Comparison of ENCODE assay signal across 9 cellular contexts in genomic region chr13:34943675-34944634, GRCh38. TPM values are rescaled to one million over a fixed set of nuclear protein-coding genes. Genes with fewer than 3 reads are reported as not detected.
DNase-seq lines count a peak whose midpoint lies in the region.
"Had no signal": no experiment of that assay in that cellular context is flagged by ENCODE, and none has a peak within 500 bp of the region (broad histone marks: within the 10 kb centered on the region; RNA-seq: fewer than 3 reads in every experiment).

No MANE protein-coding gene starts in this region.

- H3K4me1 ChIP-seq in iPS DF 6.9 (ENCODE audit: control insufficient read depth, insufficient read depth, low read length), result peaks cover 5% of the 10 kb centered on the region; the same call in 1 of the 2 replicates

- H3K27me3 ChIP-seq in iPS DF 6.9 (ENCODE audit: control insufficient read depth, insufficient read depth, low read length), result no peaks in the 10 kb centered on the region; the same call in 1 of the 2 replicates

- H3K27ac ChIP-seq in iPS DF 6.9 (ENCODE audit: low read length), result no peak overlapping the region

- H3K27me3 Mint-ChIP-seq in activated CD4-positive, alpha-beta T cell treated with anti-CD3 and anti-CD28 coated beads, Interleukin-2, amount 10 ng/mL, durations not matched to agents 7 days and 5 days, result peaks cover 48% of the 10 kb centered on the region

- no CpG with 5 or more reads among the region's 7 CpGs for WGBS in iPS DF 6.9 (ENCODE audit: insufficient coverage, insufficient read length)

- H3K4me1 Mint-ChIP-seq in activated CD4-positive, alpha-beta T cell treated with anti-CD3 and anti-CD28 coated beads, Interleukin-2, amount 10 ng/mL, durations not matched to agents 7 days and 5 days, result peaks cover 23% of the 10 kb centered on the region

- H3K4me3 ChIP-seq in iPS DF 6.9 (ENCODE audit: low read length), result peak overlapping the region; percentile 95; the same call in 1 of the 2 replicates

- H3K9me3 Mint-ChIP-seq in activated CD4-positive, alpha-beta T cell treated with anti-CD3 and anti-CD28 coated beads, Interleukin-2, amount 10 ng/mL, durations not matched to agents 7 days and 5 days, result no peaks in the 10 kb centered on the region

- H3K36me3 ChIP-seq in iPS DF 6.9 (ENCODE audit: control insufficient read depth, insufficient read depth, low read length), result no peaks in the 10 kb centered on the region

- no peak for DNase-seq in activated CD4-positive, alpha-beta T cell treated with anti-CD3 and anti-CD28 coated beads, Interleukin-2, amount 10 ng/mL, durations not matched to agents 7 days and 5 days
- no peak for DNase-seq in activated CD4-positive, alpha-beta T cell treated with anti-CD3 and anti-CD28 coated beads for 1 hour
- DNase-seq in SHP77 treated with DMSO at 0.1 percent for 48 hours (lab: John Stamatoyannopoulos, UW) (peak; percentile 46), iPS DF 6.9 (ENCODE audit: low read depth, low spot score) (no peak), superior temporal gyrus (ENCODE audit: extremely low spot score) (peak; percentile 64), SKM-1 treated with dmso at 0.1 percent for 144 hours (lab: John Stamatoyannopoulos, UW; ENCODE audit: unreplicated experiment) (no peak), GM03348 (ENCODE audit: low spot score) (no peak), HuH-7.5 (ENCODE audit: low spot score) (no peak)
- DNase-seq: SIG-M5 had no signal

- H3K27ac Mint-ChIP-seq in activated CD4-positive, alpha-beta T cell treated with anti-CD3 and anti-CD28 coated beads, Interleukin-2, amount 10 ng/mL, durations not matched to agents 7 days and 5 days, result no peak overlapping the region

- POLR2A ChIA-PET in activated CD4-positive, alpha-beta T cell treated with anti-CD3 and anti-CD28 coated beads, Interleukin-2, amount 10 ng/mL, durations not matched to agents 7 days and 5 days (lab: Charles Lee), result no interaction called here

- H3K4me3 Mint-ChIP-seq in activated CD4-positive, alpha-beta T cell treated with anti-CD3 and anti-CD28 coated beads, Interleukin-2, amount 10 ng/mL, durations not matched to agents 7 days and 5 days, result peak overlapping the region; percentile 81

- no peaks in the 10 kb centered on the region for H3K36me3 Mint-ChIP-seq in activated CD4-positive, alpha-beta T cell treated with anti-CD3 and anti-CD28 coated beads, Interleukin-2, amount 10 ng/mL, durations not matched to agents 7 days and 5 days (ENCODE audit: low read depth)

- no peaks in the 10 kb centered on the region for H3K9me3 ChIP-seq in iPS DF 6.9 (ENCODE audit: control insufficient read depth, insufficient read depth, low read length)

- CTCF ChIA-PET in activated CD4-positive, alpha-beta T cell treated with anti-CD3 and anti-CD28 coated beads, Interleukin-2, amount 10 ng/mL, durations not matched to agents 7 days and 5 days (lab: Charles Lee), result no interaction called here

RNA-seq across cellular contexts. Expression of gene NBEA, which starts 1.9 kb away (rescaled TPM):
- under 1 TPM; 0.29 to 0.45 TPM for total RNA-seq in activated CD4-positive, alpha-beta T cell treated with anti-CD3 and anti-CD28 coated beads, Interleukin-2, amount 10 ng/mL, durations not matched to agents 7 days and 5 days

Comparison
In these comparisons a context has a peak if more than half of its experiments do, and no peak if none do; other contexts are left out.
1. DNase-seq: peak in SHP77 treated with DMSO at 0.1 percent for 48 hours (single experiment) and superior temporal gyrus (single experiment); none in activated CD4-positive, alpha-beta T cell treated with anti-CD3 and anti-CD28 coated beads, Interleukin-2, amount 10 ng/mL, durations not matched to agents 7 days and 5 days (single experiment), activated CD4-positive, alpha-beta T cell treated with anti-CD3 and anti-CD28 coated beads for 1 hour (single experiment), iPS DF 6.9 (single experiment), SKM-1 treated with dmso at 0.1 percent for 144 hours (single experiment), GM03348 (single experiment) and HuH-7.5 (single experiment).